ENCODE assay signal across 1 cellular context in genomic region chr1:165856606-165857005, GRCh38.
TF ChIP-seq lines count a peak whose summit lies in the region.

No MANE protein-coding gene starts in this region.

TF ChIP-seq in H1, 55 proteins besides CTCF, POLR2A, EP300 and RAD21 (continued from another document):
- TF ChIP-seq CHD7 (IDR thresholded peaks at IDR 0.05; ENCODE audit: insufficient replicate concordance, low read length) (no peak), GABPA (IDR thresholded peaks at IDR 0.05; ENCODE audit: borderline replicate concordance, insufficient read depth, low read length) (no peak), ZNF274 (IDR thresholded peaks at IDR 0.05; ENCODE audit: borderline replicate concordance, extremely low read depth, low read length) (no peak)
